Comparison of ENCODE assay signal across 20 cellular contexts in the genomic region with DNA sequence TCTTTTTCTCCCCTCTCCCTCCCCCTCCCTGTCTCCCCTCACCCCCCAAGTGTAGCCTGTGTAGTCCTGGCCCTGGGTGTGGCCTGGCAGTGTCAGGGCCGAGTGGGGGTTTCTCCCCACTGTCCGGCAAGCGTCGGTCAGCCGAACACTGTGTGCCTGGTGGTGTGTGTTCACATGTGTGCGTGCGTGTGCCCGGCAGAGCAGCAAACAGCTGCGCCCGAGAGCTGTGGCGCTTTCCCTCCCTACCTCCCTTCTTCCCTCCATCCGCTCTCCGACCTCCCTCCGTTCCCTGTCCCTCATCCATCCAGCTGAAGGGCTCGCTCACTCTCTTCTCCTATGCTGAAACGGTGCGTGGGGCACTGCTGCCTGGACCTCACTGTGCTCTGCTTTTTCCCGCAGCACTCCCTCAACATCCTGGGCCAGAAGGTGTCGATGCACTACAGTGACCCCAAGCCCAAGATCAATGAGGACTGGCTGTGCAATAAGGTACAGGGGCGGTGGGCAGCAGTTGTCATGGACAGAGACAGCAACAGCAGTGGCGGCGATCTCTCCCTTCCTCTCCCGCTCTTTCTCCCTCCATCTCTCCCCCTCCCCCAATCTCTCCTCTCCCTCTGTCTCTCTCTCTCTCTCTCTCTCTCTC.
"Had no signal": no experiment of that assay in that cellular context is flagged by ENCODE, and none has a peak within 500 bp of the region (broad histone marks: within the 10 kb centered on the region; RNA-seq: fewer than 3 reads in every experiment).

No MANE protein-coding gene starts in this region.

- ATAC-seq: activated CD4-positive, alpha-beta T cell treated with anti-CD3 and anti-CD28 coated beads for 36 hours; activated CD8-positive, alpha-beta memory T cell treated with anti-CD3 and anti-CD28 coated beads, Interleukin-2, amount 10 ng/mL, durations not matched to agents 7 days and 5 days; activated T-cell treated with anti-CD3 and anti-CD28 coated beads, Interleukin-2, amount 50 U/mL, for 4 hours; effector memory CD8-positive, alpha-beta T cell; left colon; mucosa of descending colon; naive thymus-derived CD4-positive, alpha-beta T cell; right cardiac atrium had no signal

- H3K27me3 Mint-ChIP-seq: activated CD4-positive, alpha-beta memory T cell treated with anti-CD3 and anti-CD28 coated beads for 36 hours; activated CD4-positive, alpha-beta T cell treated with anti-CD3 and anti-CD28 coated beads for 36 hours; activated CD8-positive, alpha-beta memory T cell treated with anti-CD3 and anti-CD28 coated beads, Interleukin-2, amount 10 ng/mL, durations not matched to agents 7 days and 5 days; effector memory CD8-positive, alpha-beta T cell; naive thymus-derived CD4-positive, alpha-beta T cell had no signal

- H3K4me3 Mint-ChIP-seq: activated CD4-positive, alpha-beta memory T cell treated with anti-CD3 and anti-CD28 coated beads for 36 hours; activated CD4-positive, alpha-beta T cell treated with anti-CD3 and anti-CD28 coated beads for 36 hours; activated CD8-positive, alpha-beta memory T cell treated with anti-CD3 and anti-CD28 coated beads, Interleukin-2, amount 10 ng/mL, durations not matched to agents 7 days and 5 days; activated T-cell treated with anti-CD3 and anti-CD28 coated beads, Interleukin-2, amount 50 U/mL, for 4 hours; effector memory CD8-positive, alpha-beta T cell; immature natural killer cell; naive thymus-derived CD4-positive, alpha-beta T cell had no signal

- H3K9me3 Mint-ChIP-seq: activated CD4-positive, alpha-beta memory T cell treated with anti-CD3 and anti-CD28 coated beads for 36 hours; activated T-cell treated with anti-CD3 and anti-CD28 coated beads, Interleukin-2, amount 50 U/mL, for 4 hours; effector memory CD8-positive, alpha-beta T cell; immature natural killer cell; naive thymus-derived CD4-positive, alpha-beta T cell had no signal

- H3K36me3 ChIP-seq: breast epithelium, prostate gland had no signal

- H3K4me1 Mint-ChIP-seq: activated CD4-positive, alpha-beta T cell treated with anti-CD3 and anti-CD28 coated beads for 36 hours; immature natural killer cell had no signal

- H3K4me3 ChIP-seq: ascending aorta, breast epithelium, mucosa of descending colon, prostate gland, SK-N-MC, thyroid gland had no signal

- H3K9me3 ChIP-seq: ascending aorta, breast epithelium, mucosa of descending colon, prostate gland, thyroid gland had no signal

- FAIRE-seq: urothelium cell line had no signal

- H3K27me3 ChIP-seq: ascending aorta, thyroid gland had no signal

- H3K27ac Mint-ChIP-seq: activated CD4-positive, alpha-beta memory T cell treated with anti-CD3 and anti-CD28 coated beads for 36 hours; activated CD4-positive, alpha-beta T cell treated with anti-CD3 and anti-CD28 coated beads for 36 hours; activated CD8-positive, alpha-beta memory T cell treated with anti-CD3 and anti-CD28 coated beads, Interleukin-2, amount 10 ng/mL, durations not matched to agents 7 days and 5 days; effector memory CD8-positive, alpha-beta T cell had no signal

- H3K4me1 ChIP-seq: ascending aorta, breast epithelium, prostate gland had no signal

- DNase-seq: activated CD4-positive, alpha-beta memory T cell treated with anti-CD3 and anti-CD28 coated beads for 36 hours; activated CD4-positive, alpha-beta T cell treated with anti-CD3 and anti-CD28 coated beads for 36 hours; activated CD8-positive, alpha-beta memory T cell treated with anti-CD3 and anti-CD28 coated beads, Interleukin-2, amount 10 ng/mL, durations not matched to agents 7 days and 5 days; activated T-cell treated with anti-CD3 and anti-CD28 coated beads, Interleukin-2, amount 50 U/mL, for 4 hours; dermis blood vessel endothelial cell; effector memory CD8-positive, alpha-beta T cell; foreskin melanocyte; immature natural killer cell; left colon; mammary epithelial cell; mucosa of descending colon; naive thymus-derived CD4-positive, alpha-beta T cell; right cardiac atrium; T1000; thyroid gland had no signal

- H3K27ac ChIP-seq: ascending aorta, prostate gland, SK-N-MC had no signal
